Comparison of ENCODE assay signal across 1 cellular context in genomic region chr12:40819427-40820108, GRCh38.
A peak's percentile ranks its signal among the peaks of the same experiment; 100 is the strongest.
TF ChIP-seq lines count a peak whose summit lies in the region.

No MANE protein-coding gene starts in this region.

TF ChIP-seq in GM23338, 12 proteins besides CTCF, POLR2A, EP300 and RAD21 (continued from another document):
- TF ChIP-seq, protein P1, sequence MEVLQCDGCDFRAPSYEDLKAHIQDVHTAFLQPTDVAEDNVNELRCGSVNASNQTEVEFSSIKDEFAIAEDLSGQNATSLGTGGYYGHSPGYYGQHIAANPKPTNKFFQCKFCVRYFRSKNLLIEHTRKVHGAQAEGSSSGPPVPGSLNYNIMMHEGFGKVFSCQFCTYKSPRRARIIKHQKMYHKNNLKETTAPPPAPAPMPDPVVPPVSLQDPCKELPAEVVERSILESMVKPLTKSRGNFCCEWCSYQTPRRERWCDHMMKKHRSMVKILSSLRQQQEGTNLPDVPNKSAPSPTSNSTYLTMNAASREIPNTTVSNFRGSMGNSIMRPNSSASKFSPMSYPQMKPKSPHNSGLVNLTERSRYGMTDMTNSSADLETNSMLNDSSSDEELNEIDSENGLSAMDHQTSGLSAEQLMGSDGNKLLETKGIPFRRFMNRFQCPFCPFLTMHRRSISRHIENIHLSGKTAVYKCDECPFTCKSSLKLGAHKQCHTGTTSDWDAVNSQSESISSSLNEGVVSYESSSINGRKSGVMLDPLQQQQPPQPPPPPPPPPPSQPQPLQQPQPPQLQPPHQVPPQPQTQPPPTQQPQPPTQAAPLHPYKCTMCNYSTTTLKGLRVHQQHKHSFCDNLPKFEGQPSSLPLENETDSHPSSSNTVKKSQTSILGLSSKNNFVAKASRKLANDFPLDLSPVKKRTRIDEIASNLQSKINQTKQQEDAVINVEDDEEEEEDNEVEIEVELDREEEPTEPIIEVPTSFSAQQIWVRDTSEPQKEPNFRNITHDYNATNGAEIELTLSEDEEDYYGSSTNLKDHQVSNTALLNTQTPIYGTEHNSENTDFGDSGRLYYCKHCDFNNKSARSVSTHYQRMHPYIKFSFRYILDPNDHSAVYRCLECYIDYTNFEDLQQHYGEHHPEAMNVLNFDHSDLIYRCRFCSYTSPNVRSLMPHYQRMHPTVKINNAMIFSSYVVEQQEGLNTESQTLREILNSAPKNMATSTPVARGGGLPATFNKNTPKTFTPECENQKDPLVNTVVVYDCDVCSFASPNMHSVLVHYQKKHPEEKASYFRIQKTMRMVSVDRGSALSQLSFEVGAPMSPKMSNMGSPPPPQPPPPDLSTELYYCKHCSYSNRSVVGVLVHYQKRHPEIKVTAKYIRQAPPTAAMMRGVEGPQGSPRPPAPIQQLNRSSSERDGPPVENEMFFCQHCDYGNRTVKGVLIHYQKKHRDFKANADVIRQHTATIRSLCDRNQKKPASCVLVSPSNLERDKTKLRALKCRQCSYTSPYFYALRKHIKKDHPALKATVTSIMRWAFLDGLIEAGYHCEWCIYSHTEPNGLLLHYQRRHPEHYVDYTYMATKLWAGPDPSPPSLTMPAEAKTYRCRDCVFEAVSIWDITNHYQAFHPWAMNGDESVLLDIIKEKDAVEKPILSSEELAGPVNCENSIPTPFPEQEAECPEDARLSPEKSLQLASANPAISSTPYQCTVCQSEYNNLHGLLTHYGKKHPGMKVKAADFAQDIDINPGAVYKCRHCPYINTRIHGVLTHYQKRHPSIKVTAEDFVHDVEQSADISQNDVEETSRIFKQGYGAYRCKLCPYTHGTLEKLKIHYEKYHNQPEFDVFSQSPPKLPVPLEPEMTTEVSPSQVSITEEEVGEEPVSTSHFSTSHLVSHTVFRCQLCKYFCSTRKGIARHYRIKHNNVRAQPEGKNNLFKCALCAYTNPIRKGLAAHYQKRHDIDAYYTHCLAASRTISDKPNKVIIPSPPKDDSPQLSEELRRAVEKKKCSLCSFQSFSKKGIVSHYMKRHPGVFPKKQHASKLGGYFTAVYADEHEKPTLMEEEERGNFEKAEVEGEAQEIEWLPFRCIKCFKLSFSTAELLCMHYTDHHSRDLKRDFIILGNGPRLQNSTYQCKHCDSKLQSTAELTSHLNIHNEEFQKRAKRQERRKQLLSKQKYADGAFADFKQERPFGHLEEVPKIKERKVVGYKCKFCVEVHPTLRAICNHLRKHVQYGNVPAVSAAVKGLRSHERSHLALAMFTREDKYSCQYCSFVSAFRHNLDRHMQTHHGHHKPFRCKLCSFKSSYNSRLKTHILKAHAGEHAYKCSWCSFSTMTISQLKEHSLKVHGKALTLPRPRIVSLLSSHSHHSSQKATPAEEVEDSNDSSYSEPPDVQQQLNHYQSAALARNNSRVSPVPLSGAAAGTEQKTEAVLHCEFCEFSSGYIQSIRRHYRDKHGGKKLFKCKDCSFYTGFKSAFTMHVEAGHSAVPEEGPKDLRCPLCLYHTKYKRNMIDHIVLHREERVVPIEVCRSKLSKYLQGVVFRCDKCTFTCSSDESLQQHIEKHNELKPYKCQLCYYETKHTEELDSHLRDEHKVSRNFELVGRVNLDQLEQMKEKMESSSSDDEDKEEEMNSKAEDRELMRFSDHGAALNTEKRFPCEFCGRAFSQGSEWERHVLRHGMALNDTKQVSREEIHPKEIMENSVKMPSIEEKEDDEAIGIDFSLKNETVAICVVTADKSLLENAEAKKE (CRISPR knock-in tag; IDR thresholded peaks at IDR 0.05) = peak; percentile 87
- 0 out of 2 replicates have a peak, but pooled peaks have one; percentile 51 for TF ChIP-seq ZNF114 (CRISPR knock-in tag; IDR thresholded peaks at IDR 0.05)
